Comparison of ENCODE assay signal across 1 cellular context in genomic region chr5:124808842-124809268, GRCh38.
TF ChIP-seq lines count a peak whose summit lies in the region.

No MANE protein-coding gene starts in this region.

TF ChIP-seq in K562, 482 proteins besides CTCF, POLR2A, EP300 and RAD21 (continued from another document and continues in another):
- TF ChIP-seq, protein P1, sequence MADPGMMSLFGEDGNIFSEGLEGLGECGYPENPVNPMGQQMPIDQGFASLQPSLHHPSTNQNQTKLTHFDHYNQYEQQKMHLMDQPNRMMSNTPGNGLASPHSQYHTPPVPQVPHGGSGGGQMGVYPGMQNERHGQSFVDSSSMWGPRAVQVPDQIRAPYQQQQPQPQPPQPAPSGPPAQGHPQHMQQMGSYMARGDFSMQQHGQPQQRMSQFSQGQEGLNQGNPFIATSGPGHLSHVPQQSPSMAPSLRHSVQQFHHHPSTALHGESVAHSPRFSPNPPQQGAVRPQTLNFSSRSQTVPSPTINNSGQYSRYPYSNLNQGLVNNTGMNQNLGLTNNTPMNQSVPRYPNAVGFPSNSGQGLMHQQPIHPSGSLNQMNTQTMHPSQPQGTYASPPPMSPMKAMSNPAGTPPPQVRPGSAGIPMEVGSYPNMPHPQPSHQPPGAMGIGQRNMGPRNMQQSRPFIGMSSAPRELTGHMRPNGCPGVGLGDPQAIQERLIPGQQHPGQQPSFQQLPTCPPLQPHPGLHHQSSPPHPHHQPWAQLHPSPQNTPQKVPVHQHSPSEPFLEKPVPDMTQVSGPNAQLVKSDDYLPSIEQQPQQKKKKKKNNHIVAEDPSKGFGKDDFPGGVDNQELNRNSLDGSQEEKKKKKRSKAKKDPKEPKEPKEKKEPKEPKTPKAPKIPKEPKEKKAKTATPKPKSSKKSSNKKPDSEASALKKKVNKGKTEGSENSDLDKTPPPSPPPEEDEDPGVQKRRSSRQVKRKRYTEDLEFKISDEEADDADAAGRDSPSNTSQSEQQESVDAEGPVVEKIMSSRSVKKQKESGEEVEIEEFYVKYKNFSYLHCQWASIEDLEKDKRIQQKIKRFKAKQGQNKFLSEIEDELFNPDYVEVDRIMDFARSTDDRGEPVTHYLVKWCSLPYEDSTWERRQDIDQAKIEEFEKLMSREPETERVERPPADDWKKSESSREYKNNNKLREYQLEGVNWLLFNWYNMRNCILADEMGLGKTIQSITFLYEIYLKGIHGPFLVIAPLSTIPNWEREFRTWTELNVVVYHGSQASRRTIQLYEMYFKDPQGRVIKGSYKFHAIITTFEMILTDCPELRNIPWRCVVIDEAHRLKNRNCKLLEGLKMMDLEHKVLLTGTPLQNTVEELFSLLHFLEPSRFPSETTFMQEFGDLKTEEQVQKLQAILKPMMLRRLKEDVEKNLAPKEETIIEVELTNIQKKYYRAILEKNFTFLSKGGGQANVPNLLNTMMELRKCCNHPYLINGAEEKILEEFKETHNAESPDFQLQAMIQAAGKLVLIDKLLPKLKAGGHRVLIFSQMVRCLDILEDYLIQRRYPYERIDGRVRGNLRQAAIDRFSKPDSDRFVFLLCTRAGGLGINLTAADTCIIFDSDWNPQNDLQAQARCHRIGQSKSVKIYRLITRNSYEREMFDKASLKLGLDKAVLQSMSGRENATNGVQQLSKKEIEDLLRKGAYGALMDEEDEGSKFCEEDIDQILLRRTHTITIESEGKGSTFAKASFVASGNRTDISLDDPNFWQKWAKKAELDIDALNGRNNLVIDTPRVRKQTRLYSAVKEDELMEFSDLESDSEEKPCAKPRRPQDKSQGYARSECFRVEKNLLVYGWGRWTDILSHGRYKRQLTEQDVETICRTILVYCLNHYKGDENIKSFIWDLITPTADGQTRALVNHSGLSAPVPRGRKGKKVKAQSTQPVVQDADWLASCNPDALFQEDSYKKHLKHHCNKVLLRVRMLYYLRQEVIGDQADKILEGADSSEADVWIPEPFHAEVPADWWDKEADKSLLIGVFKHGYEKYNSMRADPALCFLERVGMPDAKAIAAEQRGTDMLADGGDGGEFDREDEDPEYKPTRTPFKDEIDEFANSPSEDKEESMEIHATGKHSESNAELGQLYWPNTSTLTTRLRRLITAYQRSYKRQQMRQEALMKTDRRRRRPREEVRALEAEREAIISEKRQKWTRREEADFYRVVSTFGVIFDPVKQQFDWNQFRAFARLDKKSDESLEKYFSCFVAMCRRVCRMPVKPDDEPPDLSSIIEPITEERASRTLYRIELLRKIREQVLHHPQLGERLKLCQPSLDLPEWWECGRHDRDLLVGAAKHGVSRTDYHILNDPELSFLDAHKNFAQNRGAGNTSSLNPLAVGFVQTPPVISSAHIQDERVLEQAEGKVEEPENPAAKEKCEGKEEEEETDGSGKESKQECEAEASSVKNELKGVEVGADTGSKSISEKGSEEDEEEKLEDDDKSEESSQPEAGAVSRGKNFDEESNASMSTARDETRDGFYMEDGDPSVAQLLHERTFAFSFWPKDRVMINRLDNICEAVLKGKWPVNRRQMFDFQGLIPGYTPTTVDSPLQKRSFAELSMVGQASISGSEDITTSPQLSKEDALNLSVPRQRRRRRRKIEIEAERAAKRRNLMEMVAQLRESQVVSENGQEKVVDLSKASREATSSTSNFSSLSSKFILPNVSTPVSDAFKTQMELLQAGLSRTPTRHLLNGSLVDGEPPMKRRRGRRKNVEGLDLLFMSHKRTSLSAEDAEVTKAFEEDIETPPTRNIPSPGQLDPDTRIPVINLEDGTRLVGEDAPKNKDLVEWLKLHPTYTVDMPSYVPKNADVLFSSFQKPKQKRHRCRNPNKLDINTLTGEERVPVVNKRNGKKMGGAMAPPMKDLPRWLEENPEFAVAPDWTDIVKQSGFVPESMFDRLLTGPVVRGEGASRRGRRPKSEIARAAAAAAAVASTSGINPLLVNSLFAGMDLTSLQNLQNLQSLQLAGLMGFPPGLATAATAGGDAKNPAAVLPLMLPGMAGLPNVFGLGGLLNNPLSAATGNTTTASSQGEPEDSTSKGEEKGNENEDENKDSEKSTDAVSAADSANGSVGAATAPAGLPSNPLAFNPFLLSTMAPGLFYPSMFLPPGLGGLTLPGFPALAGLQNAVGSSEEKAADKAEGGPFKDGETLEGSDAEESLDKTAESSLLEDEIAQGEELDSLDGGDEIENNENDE (IDR thresholded peaks at IDR 0.05; ENCODE audit: low read depth, low read length), result no peak
- TF ChIP-seq FOXK1 (CRISPR knock-in tag; IDR thresholded peaks at IDR 0.05; ENCODE audit: borderline replicate concordance) (no peak), ZNF146 (CRISPR knock-in tag; IDR thresholded peaks at IDR 0.05; ENCODE audit: unreplicated experiment) (no peak), COPS2 (conservative IDR thresholded peaks at IDR 0.05) (no peak), KDM5B (IDR thresholded peaks at IDR 0.05; ENCODE audit: insufficient replicate concordance, low read depth, low read length) (peak; percentile 60), PHF8 (IDR thresholded peaks at IDR 0.05; ENCODE audit: borderline replicate concordance, low read length) (peak; percentile 57; the same call in 1 of the 2 replicates), CREM (IDR thresholded peaks at IDR 0.05; ENCODE audit: low read depth) (0 out of 2 replicates have a peak, but pooled peaks have one; percentile 11), GABPA (tag; conservative IDR thresholded peaks at IDR 0.05; ENCODE audit: low read depth) (peak; percentile 75), TSC22D4 (tag; IDR thresholded peaks at IDR 0.05) (no peak), TRIM24 (IDR thresholded peaks at IDR 0.05) (no peak), DMBX1 (CRISPR knock-in tag; IDR thresholded peaks at IDR 0.05; ENCODE audit: borderline replicate concordance) (no peak), MBD2 (IDR thresholded peaks at IDR 0.05; ENCODE audit: borderline replicate concordance, low read depth) (no peak), TBL1XR1 (IDR thresholded peaks at IDR 0.05; ENCODE audit: low read length in 2 of 2) (no peak), RNF219 (CRISPR knock-in tag; IDR thresholded peaks at IDR 0.05) (no peak), MEF2A (IDR thresholded peaks at IDR 0.05; ENCODE audit: control insufficient read depth, low read depth, low read length) (no peak), ZNF395 (CRISPR knock-in tag; IDR thresholded peaks at IDR 0.05) (0 out of 2 replicates have a peak, but pooled peaks have one; percentile 52), MBD1 (CRISPR knock-in tag; IDR thresholded peaks at IDR 0.05) (no peak), LARP7 (IDR thresholded peaks at IDR 0.05) (no peak)
- TF ChIP-seq, protein P2, sequence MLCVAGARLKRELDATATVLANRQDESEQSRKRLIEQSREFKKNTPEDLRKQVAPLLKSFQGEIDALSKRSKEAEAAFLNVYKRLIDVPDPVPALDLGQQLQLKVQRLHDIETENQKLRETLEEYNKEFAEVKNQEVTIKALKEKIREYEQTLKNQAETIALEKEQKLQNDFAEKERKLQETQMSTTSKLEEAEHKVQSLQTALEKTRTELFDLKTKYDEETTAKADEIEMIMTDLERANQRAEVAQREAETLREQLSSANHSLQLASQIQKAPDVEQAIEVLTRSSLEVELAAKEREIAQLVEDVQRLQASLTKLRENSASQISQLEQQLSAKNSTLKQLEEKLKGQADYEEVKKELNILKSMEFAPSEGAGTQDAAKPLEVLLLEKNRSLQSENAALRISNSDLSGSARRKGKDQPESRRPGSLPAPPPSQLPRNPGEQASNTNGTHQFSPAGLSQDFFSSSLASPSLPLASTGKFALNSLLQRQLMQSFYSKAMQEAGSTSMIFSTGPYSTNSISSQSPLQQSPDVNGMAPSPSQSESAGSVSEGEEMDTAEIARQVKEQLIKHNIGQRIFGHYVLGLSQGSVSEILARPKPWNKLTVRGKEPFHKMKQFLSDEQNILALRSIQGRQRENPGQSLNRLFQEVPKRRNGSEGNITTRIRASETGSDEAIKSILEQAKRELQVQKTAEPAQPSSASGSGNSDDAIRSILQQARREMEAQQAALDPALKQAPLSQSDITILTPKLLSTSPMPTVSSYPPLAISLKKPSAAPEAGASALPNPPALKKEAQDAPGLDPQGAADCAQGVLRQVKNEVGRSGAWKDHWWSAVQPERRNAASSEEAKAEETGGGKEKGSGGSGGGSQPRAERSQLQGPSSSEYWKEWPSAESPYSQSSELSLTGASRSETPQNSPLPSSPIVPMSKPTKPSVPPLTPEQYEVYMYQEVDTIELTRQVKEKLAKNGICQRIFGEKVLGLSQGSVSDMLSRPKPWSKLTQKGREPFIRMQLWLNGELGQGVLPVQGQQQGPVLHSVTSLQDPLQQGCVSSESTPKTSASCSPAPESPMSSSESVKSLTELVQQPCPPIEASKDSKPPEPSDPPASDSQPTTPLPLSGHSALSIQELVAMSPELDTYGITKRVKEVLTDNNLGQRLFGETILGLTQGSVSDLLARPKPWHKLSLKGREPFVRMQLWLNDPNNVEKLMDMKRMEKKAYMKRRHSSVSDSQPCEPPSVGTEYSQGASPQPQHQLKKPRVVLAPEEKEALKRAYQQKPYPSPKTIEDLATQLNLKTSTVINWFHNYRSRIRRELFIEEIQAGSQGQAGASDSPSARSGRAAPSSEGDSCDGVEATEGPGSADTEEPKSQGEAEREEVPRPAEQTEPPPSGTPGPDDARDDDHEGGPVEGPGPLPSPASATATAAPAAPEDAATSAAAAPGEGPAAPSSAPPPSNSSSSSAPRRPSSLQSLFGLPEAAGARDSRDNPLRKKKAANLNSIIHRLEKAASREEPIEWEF (CRISPR knock-in tag; IDR thresholded peaks at IDR 0.05), result 0 out of 2 replicates have a peak, but pooled peaks have one; percentile 25
- TF ChIP-seq, protein P3, sequence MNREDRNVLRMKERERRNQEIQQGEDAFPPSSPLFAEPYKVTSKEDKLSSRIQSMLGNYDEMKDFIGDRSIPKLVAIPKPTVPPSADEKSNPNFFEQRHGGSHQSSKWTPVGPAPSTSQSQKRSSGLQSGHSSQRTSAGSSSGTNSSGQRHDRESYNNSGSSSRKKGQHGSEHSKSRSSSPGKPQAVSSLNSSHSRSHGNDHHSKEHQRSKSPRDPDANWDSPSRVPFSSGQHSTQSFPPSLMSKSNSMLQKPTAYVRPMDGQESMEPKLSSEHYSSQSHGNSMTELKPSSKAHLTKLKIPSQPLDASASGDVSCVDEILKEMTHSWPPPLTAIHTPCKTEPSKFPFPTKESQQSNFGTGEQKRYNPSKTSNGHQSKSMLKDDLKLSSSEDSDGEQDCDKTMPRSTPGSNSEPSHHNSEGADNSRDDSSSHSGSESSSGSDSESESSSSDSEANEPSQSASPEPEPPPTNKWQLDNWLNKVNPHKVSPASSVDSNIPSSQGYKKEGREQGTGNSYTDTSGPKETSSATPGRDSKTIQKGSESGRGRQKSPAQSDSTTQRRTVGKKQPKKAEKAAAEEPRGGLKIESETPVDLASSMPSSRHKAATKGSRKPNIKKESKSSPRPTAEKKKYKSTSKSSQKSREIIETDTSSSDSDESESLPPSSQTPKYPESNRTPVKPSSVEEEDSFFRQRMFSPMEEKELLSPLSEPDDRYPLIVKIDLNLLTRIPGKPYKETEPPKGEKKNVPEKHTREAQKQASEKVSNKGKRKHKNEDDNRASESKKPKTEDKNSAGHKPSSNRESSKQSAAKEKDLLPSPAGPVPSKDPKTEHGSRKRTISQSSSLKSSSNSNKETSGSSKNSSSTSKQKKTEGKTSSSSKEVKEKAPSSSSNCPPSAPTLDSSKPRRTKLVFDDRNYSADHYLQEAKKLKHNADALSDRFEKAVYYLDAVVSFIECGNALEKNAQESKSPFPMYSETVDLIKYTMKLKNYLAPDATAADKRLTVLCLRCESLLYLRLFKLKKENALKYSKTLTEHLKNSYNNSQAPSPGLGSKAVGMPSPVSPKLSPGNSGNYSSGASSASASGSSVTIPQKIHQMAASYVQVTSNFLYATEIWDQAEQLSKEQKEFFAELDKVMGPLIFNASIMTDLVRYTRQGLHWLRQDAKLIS (CRISPR knock-in tag; IDR thresholded peaks at IDR 0.05), result no peak
